ENCODE assay signal across 3 cellular contexts in genomic region chr2:91975130-91975491, GRCh38.
"Had no signal": no experiment of that assay in that cellular context is flagged by ENCODE, and none has a peak within 500 bp of the region (broad histone marks: within the 10 kb centered on the region; RNA-seq: fewer than 3 reads in every experiment).

No MANE protein-coding gene starts in this region.

- DNase-seq: GDM1, GF-D8 had no signal

- ATAC-seq: GM12878 had no signal

- H3K4me3 ChIP-seq: GM12878 had no signal
